In genomic region chr10:4819067-4819466, GRCh38 we compare ENCODE assay signal across 24 cellular contexts.
"Had no signal": no experiment of that assay in that cellular context is flagged by ENCODE, and none has a peak within 500 bp of the region (broad histone marks: within the 10 kb centered on the region; RNA-seq: fewer than 3 reads in every experiment).

No MANE protein-coding gene starts in this region.

- H3K27ac Mint-ChIP-seq: effector memory CD8-positive, alpha-beta T cell; endodermal cell had no signal

- H3K9me3 Mint-ChIP-seq: effector memory CD8-positive, alpha-beta T cell had no signal

- H3K4me1 ChIP-seq: colonic mucosa, gastrocnemius medialis had no signal

- H3K4me3 ChIP-seq: colonic mucosa, esophagus squamous epithelium, gastrocnemius medialis, heart right ventricle, left lung, lower lobe of right lung had no signal

- DNase-seq: colonic mucosa; cortex of kidney; effector CD8-positive, alpha-beta T cell; effector memory CD8-positive, alpha-beta T cell; endodermal cell; esophagus squamous epithelium; foreskin fibroblast; foreskin melanocyte; gastrocnemius medialis; glutamatergic neuron; head of caudate nucleus; heart right ventricle; hippocampal formation; left cardiac atrium; left lung; left ventricle myocardium superior; lower lobe of right lung; mesenchymal stem cell; midbrain had no signal

- H3K36me3 ChIP-seq: colonic mucosa, esophagus squamous epithelium, gastrocnemius medialis, heart right ventricle, left lung, lower lobe of right lung had no signal

- FAIRE-seq: islet of Langerhans, keratinocyte had no signal

- H3K27me3 ChIP-seq: colonic mucosa, esophagus squamous epithelium, gastrocnemius medialis, heart right ventricle, left lung had no signal

- H3K9me3 ChIP-seq: colonic mucosa, esophagus squamous epithelium, gastrocnemius medialis, left lung, lower lobe of right lung had no signal

- ATAC-seq: effector memory CD8-positive, alpha-beta T cell; esophagus mucosa; gastrocnemius medialis; heart right ventricle; left cardiac atrium; left lung; left ventricle myocardium superior; lower lobe of right lung had no signal

- H3K4me3 Mint-ChIP-seq: dendritic cell treated with granulocyte-macrophage colony-stimulating factor and Interleukin-4, amounts not matched to agents 40 ng/mL and 50 ng/mL, for 4 days; effector memory CD8-positive, alpha-beta T cell; endodermal cell had no signal

- H3K27ac ChIP-seq: colonic mucosa, epithelial cell of prostate, gastrocnemius medialis, heart right ventricle, left lung, lower lobe of right lung had no signal
